In genomic region chr21:33478182-33478581, GRCh38 we compare ENCODE assay signal across 1 cellular context.
TF ChIP-seq lines count a peak whose summit lies in the region.

No MANE protein-coding gene starts in this region.

TF ChIP-seq in GM12878, 131 proteins besides CTCF, POLR2A, EP300 and RAD21:
- TF ChIP-seq ZBED1 (IDR thresholded peaks at IDR 0.05; ENCODE audit: borderline replicate concordance): no peak
- TF ChIP-seq ATF7 (IDR thresholded peaks at IDR 0.05; ENCODE audit: low read depth): no peak
- no peak for TF ChIP-seq RFX5 (IDR thresholded peaks at IDR 0.05; ENCODE audit: low read depth, low read length)
- no peak for TF ChIP-seq HDAC2 (IDR thresholded peaks at IDR 0.05)
- TF ChIP-seq REST (IDR thresholded peaks at IDR 0.05; ENCODE audit: low read depth, low read length): no peak
- no peak for TF ChIP-seq ASH2L (IDR thresholded peaks at IDR 0.05; ENCODE audit: borderline replicate concordance, low read depth)
- no peak for TF ChIP-seq PKNOX1 (IDR thresholded peaks at IDR 0.05)
